In the genomic region with DNA sequence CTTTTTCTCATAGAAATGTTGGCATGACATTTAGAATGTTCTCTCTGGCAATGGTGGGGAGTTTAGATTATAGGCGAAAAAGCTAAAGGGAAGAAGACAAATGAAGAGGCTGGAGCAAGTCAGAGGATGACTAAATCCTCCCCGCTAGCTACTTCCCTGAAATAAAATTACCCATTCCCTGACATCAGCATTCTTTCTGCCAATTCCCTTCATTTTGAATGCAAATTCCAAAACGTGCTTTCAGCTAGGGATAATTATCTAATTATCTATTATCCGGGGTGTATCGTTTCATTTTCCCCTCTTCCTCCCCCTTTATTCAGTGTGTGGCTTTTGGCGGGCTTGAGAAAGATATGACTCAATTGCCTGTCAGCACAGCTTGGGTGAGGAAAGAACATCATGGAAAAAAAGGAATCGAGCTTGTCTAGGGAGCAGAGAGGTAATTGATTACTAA, we compare ENCODE assay signal across 13 cellular contexts.
DNase-seq lines count a peak whose midpoint lies in the region; TF ChIP-seq lines count a peak whose summit lies in the region.
"Had no signal": no experiment of that assay in that cellular context is flagged by ENCODE, and none has a peak within 500 bp of the region (broad histone marks: within the 10 kb centered on the region; RNA-seq: fewer than 3 reads in every experiment).

No MANE protein-coding gene starts in this region.

- TF ChIP-seq CTCF in AG09319 (IDR thresholded peaks at IDR 0.05; ENCODE audit: low read depth, low read length) = no peak

- DNase-seq in AG09319 (ENCODE audit: extremely low read depth, low read depth) (peak; percentile 80), HS-5 (ENCODE audit: low read depth) (peak; percentile 87), amniotic epithelial cell (ENCODE audit: low read depth) (peak; percentile 70), inferior parietal cortex (ENCODE audit: extremely low spot score) (peak; percentile 15), midbrain (lab: John Stamatoyannopoulos, UW) (no peak), SKM-1 treated with dmso at 0.1 percent for 144 hours (lab: John Stamatoyannopoulos, UW; ENCODE audit: unreplicated experiment) (no peak), HUDEP-2 (lab: John Stamatoyannopoulos, UW; ENCODE audit: unreplicated experiment in 76 of 76) (no peak)
- DNase-seq in activated effector memory CD4-positive, alpha-beta T cell treated with Interleukin-2 at 50 U/mL for 16 hours = no peak
- DNase-seq: activated B cell treated with CpG ODN at 0.5 μM for 24 hours; CD4-positive, alpha-beta memory T cell; foreskin melanocyte; NCI-H2171 treated with DMSO at 0.1 percent for 48 hours; nucleus accumbens had no signal

Comparison
In these comparisons a context has a peak if more than half of its experiments do, and no peak if none do; other contexts are left out.
1. DNase-seq: peak in AG09319 (single experiment), HS-5 (single experiment), amniotic epithelial cell (single experiment) and inferior parietal cortex (single experiment); none in midbrain (single experiment), SKM-1 treated with dmso at 0.1 percent for 144 hours (single experiment), HUDEP-2 (0 of 76) and activated effector memory CD4-positive, alpha-beta T cell treated with Interleukin-2 at 50 U/mL for 16 hours (single experiment).